16 cellular contexts compared by ENCODE assay signal in genomic region chr1:162856260-162856659, GRCh38. TPM values are rescaled to one million over a fixed set of nuclear protein-coding genes. Genes with fewer than 3 reads are reported as not detected.
DNase-seq lines count a peak whose midpoint lies in the region; ATAC-seq, FAIRE-seq and TF ChIP-seq lines count a peak whose summit lies in the region.
"Had no signal": no experiment of that assay in that cellular context is flagged by ENCODE, and none has a peak within 500 bp of the region (broad histone marks: within the 10 kb centered on the region; RNA-seq: fewer than 3 reads in every experiment).

No MANE protein-coding gene starts in this region.

- H3K36me3 ChIP-seq in osteoblast (ENCODE audit: insufficient read depth, low read length), result no peaks in the 10 kb centered on the region
- no peaks in the 10 kb centered on the region for H3K36me3 ChIP-seq in HepG2 (replicated peaks in 1 of 2; ENCODE audit: control insufficient read depth in 1 of 2, insufficient read depth in 2 of 2, low read length in 2 of 2)
- no peaks in the 10 kb centered on the region for H3K36me3 ChIP-seq in OCI-LY7 (ENCODE audit: insufficient read depth, low read length)
- H3K36me3 ChIP-seq: tibial nerve had no signal

- H3K27me3 ChIP-seq in osteoblast (ENCODE audit: insufficient read depth, low read length) (no peaks in the 10 kb centered on the region), HepG2 (ENCODE audit: control insufficient read depth in 1 of 2, insufficient read depth in 2 of 2, low read length in 2 of 2) (peaks cover 0 to 12% of the 10 kb centered on the region in 2 experiments; a peak in 3 of 5 replicates)
- H3K27me3 ChIP-seq: tibial nerve had no signal

- in situ Hi-C loops in HepG2 (cut with HindIII; ENCODE audit: extremely low pct_ligation_motif_present, low pct_unique_long_range_greater_than_20kb), result no loop called here

- H3K4me1 ChIP-seq in osteoblast (ENCODE audit: insufficient read depth, low read length) (peaks cover 61% of the 10 kb centered on the region), HepG2 (ENCODE audit: insufficient read depth, low read length) (no peaks in the 10 kb centered on the region), OCI-LY7 (ENCODE audit: insufficient read depth, low read length, poor library complexity, severe bottlenecking) (no peaks in the 10 kb centered on the region)

- H3K79me2 ChIP-seq in osteoblast (ENCODE audit: insufficient read depth, low read length) (no peaks in the 10 kb centered on the region), HepG2 (ENCODE audit: insufficient read depth, low read length) (no peaks in the 10 kb centered on the region), OCI-LY7 (ENCODE audit: insufficient read depth, low read depth, low read length) (no peaks in the 10 kb centered on the region)

- peak overlapping the region; percentile 58 for H3K4me2 ChIP-seq in osteoblast (ENCODE audit: insufficient read depth, low read length)
- H3K4me2 ChIP-seq in HepG2 (ENCODE audit: low read depth, low read length), result no peak overlapping the region
- no peak overlapping the region for H3K4me2 ChIP-seq in OCI-LY7 (ENCODE audit: low read length)

- no peaks in the 10 kb centered on the region for H3K9me2 ChIP-seq in OCI-LY7 (ENCODE audit: insufficient read depth, low read length)

- CTCF ChIA-PET in HepG2 (lab: Yijun Ruan, JAX; ENCODE audit: low intra/inter-chr PET ratio, low total read pairs) (no interaction called here), OCI-LY7 (lab: Charles Lee; ENCODE audit: unreplicated experiment) (no interaction called here)

- TF ChIP-seq RAD21 in HepG2 (CRISPR knock-in tag; IDR thresholded peaks at IDR 0.05), result no peak

- TF ChIP-seq POLR2A in HepG2 (IDR thresholded peaks at IDR 0.05; ENCODE audit: insufficient read depth in 1 of 2, low read depth in 2 of 2, low read length in 2 of 2), result no peak

- WGBS in HepG2 (ENCODE audit: low lambda C conversion rate), result 5% methylated on average over 2 of the region's 2 CpGs

- no peak overlapping the region for H3K4me3 Mint-ChIP-seq in T-helper 2 cell treated with Interferon-gamma antibody and Interleukin-4, amounts not matched to agents 5 μg/mL and 100 μg/mL, for 36 hours
- H3K4me3 Mint-ChIP-seq: nephron progenitor cell, T-helper 17 cell had no signal

- no peaks in the 10 kb centered on the region for H4K20me1 ChIP-seq in osteoblast (ENCODE audit: insufficient read depth, low read length)
- no peaks in the 10 kb centered on the region for H4K20me1 ChIP-seq in HepG2 (ENCODE audit: insufficient read depth, low read length)
- no peaks in the 10 kb centered on the region for H4K20me1 ChIP-seq in OCI-LY7 (ENCODE audit: insufficient read depth, low read length)

- H2AFZ ChIP-seq in osteoblast (ENCODE audit: low read length), result no peak overlapping the region
- no peak overlapping the region for H2AFZ ChIP-seq in HepG2 (ENCODE audit: low read length)
- no peak overlapping the region for H2AFZ ChIP-seq in OCI-LY7 (ENCODE audit: low read length)

- POLR2A ChIA-PET in HepG2 (lab: Yijun Ruan, JAX) (no interaction called here), OCI-LY7 (lab: Charles Lee) (no interaction called here)

- no peak overlapping the region for H3K9ac ChIP-seq in HepG2 (ENCODE audit: insufficient read depth, low read depth, low read length)

- H3K27ac Mint-ChIP-seq in T-helper 2 cell treated with Interferon-gamma antibody and Interleukin-4, amounts not matched to agents 5 μg/mL and 100 μg/mL, for 36 hours, result no peak overlapping the region
- H3K27ac Mint-ChIP-seq: nephron progenitor cell, T-helper 17 cell had no signal

- BruUV-seq in HepG2 (replicated peaks; lab: Mats Ljungman, UMichigan), result no TSS peak
- BruUV-seq in OCI-LY7 (replicated peaks; lab: Mats Ljungman, UMichigan), result no TSS peak

- no peaks in the 10 kb centered on the region for H3K27me3 Mint-ChIP-seq in T-helper 2 cell treated with Interferon-gamma antibody and Interleukin-4, amounts not matched to agents 5 μg/mL and 100 μg/mL, for 36 hours (ENCODE audit: low read depth)

- no peak for TF ChIP-seq EP300 in HepG2 (IDR thresholded peaks at IDR 0.05; ENCODE audit: low read depth in 2 of 2, low read length in 2 of 2)
- no peak for TF ChIP-seq EP300 in HepG2 (CRISPR knock-in tag; IDR thresholded peaks at IDR 0.05; ENCODE audit: borderline replicate concordance)

- peak; percentile 97 for DNase-seq in Daoy (ENCODE audit: low read depth)
- DNase-seq in M059J (ENCODE audit: low read depth), result peak; percentile 99
- DNase-seq in cardiac fibroblast (ENCODE audit: low read depth in 2 of 2), result peak; percentile 88 to 100
- peak; percentile 64 for DNase-seq in osteoblast (ENCODE audit: insufficient read length, low spot score, missing footprints)
- DNase-seq in HepG2 (ENCODE audit: low spot score), result no peak
- DNase-seq in OCI-LY7 (ENCODE audit: low spot score), result no peak
- no peak for DNase-seq in T-helper 2 cell treated with Interferon-gamma antibody and Interleukin-4, amounts not matched to agents 5 μg/mL and 100 μg/mL, for 36 hours (ENCODE audit: low spot score)
- DNase-seq in NOMO-1 (lab: John Stamatoyannopoulos, UW; ENCODE audit: unreplicated experiment in 2 of 2), result no peak
- DNase-seq: activated T-cell treated with anti-CD3 and anti-CD28 coated beads for 4 hours, DMS 273 treated with DMSO at 0.1 percent for 48 hours, H7, NCI-H2081 treated with DMSO at 0.1 percent for 48 hours, nephron progenitor cell, T-helper 17 cell had no signal

- TF ChIP-seq CTCF in cardiac fibroblast (IDR thresholded peaks at IDR 0.05; ENCODE audit: low read depth, low read length), result no peak
- no peak for TF ChIP-seq CTCF in osteoblast (IDR thresholded peaks at IDR 0.05; ENCODE audit: extremely low read depth, low read depth, low read length)
- no peak for TF ChIP-seq CTCF in HepG2 (CRISPR knock-in tag; IDR thresholded peaks at IDR 0.05)
- TF ChIP-seq CTCF in OCI-LY7 (conservative IDR thresholded peaks at IDR 0.05; ENCODE audit: low read length), result no peak

- H3K9me3 Mint-ChIP-seq in T-helper 2 cell treated with Interferon-gamma antibody and Interleukin-4, amounts not matched to agents 5 μg/mL and 100 μg/mL, for 36 hours, result no peaks in the 10 kb centered on the region
- H3K9me3 Mint-ChIP-seq: nephron progenitor cell had no signal

- FAIRE-seq in HepG2 (lab: Jason Lieb, UNC), result no peak

- intact Hi-C loops in HepG2 (cut with micrococcal nuclease; ENCODE audit: unreplicated experiment), result no loop called here
- intact Hi-C loops in OCI-LY7 (cut with micrococcal nuclease; ENCODE audit: unreplicated experiment), result no loop called here

- ATAC-seq in HepG2, result no peak
- ATAC-seq: T-helper 17 cell had no signal

- H3K4me3 ChIP-seq in cardiac fibroblast (replicated peaks in 1 of 2; ENCODE audit: low read depth in 2 of 2, low read length in 2 of 2) (no peak overlapping the region), osteoblast (ENCODE audit: insufficient read depth, low read length) (no peak overlapping the region), HepG2 (replicated peaks in 1 of 3; ENCODE audit: insufficient read depth in 1 of 3, low read depth in 2 of 3, low read length in 3 of 3) (no peak overlapping the region), OCI-LY7 (ENCODE audit: low read depth, low read length, poor library complexity, severe bottlenecking) (no peak overlapping the region)
- H3K4me3 ChIP-seq: tibial nerve had no signal

- H3K4me1 Mint-ChIP-seq in T-helper 2 cell treated with Interferon-gamma antibody and Interleukin-4, amounts not matched to agents 5 μg/mL and 100 μg/mL, for 36 hours (ENCODE audit: low read depth), result no peaks in the 10 kb centered on the region

- H3K9me3 ChIP-seq in osteoblast (ENCODE audit: low read depth, low read length), result no peaks in the 10 kb centered on the region
- no peaks in the 10 kb centered on the region for H3K9me3 ChIP-seq in HepG2 (ENCODE audit: low read length)
- no peaks in the 10 kb centered on the region for H3K9me3 ChIP-seq in OCI-LY7 (ENCODE audit: low read length)
- H3K9me3 ChIP-seq: tibial nerve had no signal

- H3K27ac ChIP-seq in osteoblast (ENCODE audit: low read depth, low read length) (peak overlapping the region; percentile 97), HepG2 (ENCODE audit: extremely low read length, insufficient read depth, low read length) (no peak overlapping the region), OCI-LY7 (ENCODE audit: low read depth, low read length, poor library complexity, severe bottlenecking) (no peak overlapping the region)

- H3K36me3 Mint-ChIP-seq in T-helper 2 cell treated with Interferon-gamma antibody and Interleukin-4, amounts not matched to agents 5 μg/mL and 100 μg/mL, for 36 hours (ENCODE audit: low read depth), result no peaks in the 10 kb centered on the region

TF ChIP-seq in HepG2, 621 proteins besides CTCF, POLR2A, EP300 and RAD21 (continues in another document):
- TF ChIP-seq ARNT (IDR thresholded peaks at IDR 0.05) (no peak), KAT7 (CRISPR knock-in tag; IDR thresholded peaks at IDR 0.05; ENCODE audit: borderline replicate concordance) (no peak)

RNA-seq across cellular contexts. Expression of gene CCDC190, which starts 4.7 kb away (rescaled TPM):
- 1.4 and 2.7 TPM in 2 replicates for total RNA-seq in Daoy (2014; rRNA removed; shearing (Covaris generic))
- total RNA-seq in M059J (2014; rRNA removed; shearing (Covaris generic)), result 1.7 and 4.0 TPM in 2 replicates
- total RNA-seq in osteoblast, result 0.88 and 1.1 TPM in 2 replicates
- total RNA-seq in HepG2 (2016; rRNA removed; fragmentation: Illumina TruSeq; extraction: Trizol), result not detected in 2 replicates
- total RNA-seq in HepG2 (2016; cell fraction: cytosol; rRNA removed; fragmentation: Illumina TruSeq; extraction: Trizol; ENCODE audit: low read depth), result not detected in 2 replicates
- total RNA-seq in HepG2 (2016; cell fraction: insoluble cytoplasmic fraction; rRNA removed; fragmentation: Illumina TruSeq; extraction: Trizol), result not detected in 2 replicates
- not detected in 2 replicates for total RNA-seq in HepG2 (2016; cell fraction: membrane; rRNA removed; fragmentation: Illumina TruSeq; extraction: Trizol)
- not detected in 2 replicates for total RNA-seq in HepG2 (2016; cell fraction: nucleus; rRNA removed; fragmentation: Illumina TruSeq; extraction: Trizol)
- polyA plus RNA-seq in HepG2 (2011; rRNA removed), result not detected in 2 replicates
- polyA plus RNA-seq in HepG2 (2011; cell fraction: cytosol; rRNA removed), result not detected in 2 replicates
- not detected in 2 replicates for polyA plus RNA-seq in HepG2 (2011; cell fraction: nucleus; rRNA removed)
- polyA plus RNA-seq in HepG2 (2012), result not detected in 2 replicates
- polyA plus RNA-seq in HepG2 (2016; cell fraction: cytosol; fragmentation: Illumina TruSeq; extraction: Trizol; ENCODE audit: low read depth), result not detected in 2 replicates
- not detected in 2 replicates for polyA plus RNA-seq in HepG2 (2016; cell fraction: insoluble cytoplasmic fraction; fragmentation: Illumina TruSeq; extraction: Trizol; ENCODE audit: low read depth)
- polyA plus RNA-seq in HepG2 (2016; cell fraction: membrane; fragmentation: Illumina TruSeq; extraction: Trizol; ENCODE audit: low read depth), result not detected in 2 replicates
- not detected in 2 replicates for polyA plus RNA-seq in HepG2 (2016; cell fraction: nucleus; fragmentation: Illumina TruSeq; extraction: Trizol; ENCODE audit: insufficient read depth, low read depth)
- 0.07 TPM in 1 of 2 replicates, not detected in the other for polyA minus RNA-seq in HepG2 (2011; rRNA and poly(A)+ RNA removed; ENCODE audit: low replicate concordance)
- not detected in 2 replicates for polyA minus RNA-seq in HepG2 (2011; cell fraction: cytosol; rRNA and poly(A)+ RNA removed)
- not detected in 2 replicates for polyA minus RNA-seq in HepG2 (2011; cell fraction: nucleus; rRNA and poly(A)+ RNA removed)
- not detected in 2 replicates for total RNA-seq in OCI-LY7 (2014; rRNA removed; shearing (Covaris generic))
- total RNA-seq in OCI-LY7 (2022), result not detected in 2 replicates
- total RNA-seq: dermis microvascular lymphatic vessel endothelial cell, H7, T-helper 17 cell had no signal

Comparison
In these comparisons a context has a peak if more than half of its experiments do, and no peak if none do; other contexts are left out.
1. DNase-seq: peak in Daoy (single experiment), M059J (single experiment), cardiac fibroblast (2 of 2) and osteoblast (single experiment); none in HepG2 (single experiment), OCI-LY7 (single experiment), T-helper 2 cell treated with Interferon-gamma antibody and Interleukin-4, amounts not matched to agents 5 μg/mL and 100 μg/mL, for 36 hours (single experiment) and NOMO-1 (0 of 2).